Comparison of ENCODE assay signal across 23 cellular contexts in the genomic region with DNA sequence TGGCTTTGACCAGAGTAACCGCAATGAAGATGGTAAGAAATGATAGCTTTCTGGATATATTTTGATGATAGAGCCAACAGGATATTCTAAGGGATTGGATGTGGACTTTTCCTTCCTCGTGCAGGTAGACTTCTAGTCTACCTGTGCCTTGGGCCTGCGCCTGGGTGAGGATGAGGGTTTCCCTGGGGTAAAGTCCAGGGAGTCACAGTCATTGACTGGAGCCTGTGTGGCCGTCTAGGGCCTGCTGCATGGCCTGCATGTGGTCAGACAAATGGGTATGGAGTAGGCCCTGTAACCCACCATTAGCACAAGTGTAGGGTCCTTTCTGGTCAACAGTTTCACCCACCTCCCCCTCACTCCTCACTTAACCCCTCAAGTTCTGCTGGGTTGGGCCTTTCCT.
"Had no signal": no experiment of that assay in that cellular context is flagged by ENCODE, and none has a peak within 500 bp of the region (broad histone marks: within the 10 kb centered on the region; RNA-seq: fewer than 3 reads in every experiment).

No MANE protein-coding gene starts in this region.

- H3K4me1 Mint-ChIP-seq: memory B cell; nephron; neural progenitor cell; stimulated activated naive CD8-positive, alpha-beta T cell treated with anti-CD3 and anti-CD28 coated beads, Interleukin-15, amount 100 ng/mL, for 72 hours had no signal

- DNase-seq: effector CD8-positive, alpha-beta T cell; gastrocnemius medialis; head of caudate nucleus; naive thymus-derived CD4-positive, alpha-beta T cell; psoas muscle; right cardiac atrium; stimulated activated CD4-positive, alpha-beta T cell treated with anti-CD3 and anti-CD28 coated beads, Interleukin-15, amount 100 ng/mL, for 24 hours; stimulated activated CD4-positive, alpha-beta T cell treated with anti-CD3 and anti-CD28 coated beads, Interleukin-2, amount 100 ng/mL, for 48 hours; stimulated activated naive CD4-positive, alpha-beta T cell; stimulated activated naive CD8-positive, alpha-beta T cell treated with anti-CD3 and anti-CD28 coated beads, Interleukin-15, amount 100 ng/mL, for 72 hours; transverse colon; upper lobe of right lung; uterus had no signal

- H3K27me3 Mint-ChIP-seq: dendritic cell treated with granulocyte-macrophage colony-stimulating factor and Interleukin-4, amounts not matched to agents 40 ng/mL and 50 ng/mL, for 4 days; memory B cell; stimulated activated naive CD8-positive, alpha-beta T cell treated with anti-CD3 and anti-CD28 coated beads, Interleukin-15, amount 100 ng/mL, for 72 hours had no signal

- H3K4me1 ChIP-seq: neural progenitor cell, suprapubic skin, uterus had no signal

- H3K4me3 Mint-ChIP-seq: dendritic cell treated with granulocyte-macrophage colony-stimulating factor and Interleukin-4, amounts not matched to agents 40 ng/mL and 50 ng/mL, for 4 days; memory B cell; mesothelial cell of epicardium; naive thymus-derived CD4-positive, alpha-beta T cell; nephron; neural progenitor cell; stimulated activated naive CD8-positive, alpha-beta T cell treated with anti-CD3 and anti-CD28 coated beads, Interleukin-15, amount 100 ng/mL, for 72 hours had no signal

- H3K36me3 Mint-ChIP-seq: memory B cell; mesothelial cell of epicardium; naive thymus-derived CD4-positive, alpha-beta T cell; neural progenitor cell had no signal

- H3K9me3 ChIP-seq: gastrocnemius medialis, psoas muscle, suprapubic skin, transverse colon, upper lobe of right lung, uterus had no signal

- H3K27ac Mint-ChIP-seq: dendritic cell treated with granulocyte-macrophage colony-stimulating factor and Interleukin-4, amounts not matched to agents 40 ng/mL and 50 ng/mL, for 4 days; memory B cell; mesothelial cell of epicardium; neural progenitor cell had no signal

- ATAC-seq: gastrocnemius medialis; left lobe of liver; naive thymus-derived CD4-positive, alpha-beta T cell; psoas muscle; right cardiac atrium; stimulated activated naive CD8-positive, alpha-beta T cell treated with anti-CD3 and anti-CD28 coated beads, Interleukin-15, amount 100 ng/mL, for 72 hours; upper lobe of right lung had no signal

- H3K9me3 Mint-ChIP-seq: dendritic cell treated with granulocyte-macrophage colony-stimulating factor and Interleukin-4, amounts not matched to agents 40 ng/mL and 50 ng/mL, for 4 days; memory B cell; naive thymus-derived CD4-positive, alpha-beta T cell; nephron; stimulated activated naive CD8-positive, alpha-beta T cell treated with anti-CD3 and anti-CD28 coated beads, Interleukin-15, amount 100 ng/mL, for 72 hours had no signal

- H3K36me3 ChIP-seq: gastrocnemius medialis, neural progenitor cell, suprapubic skin, transverse colon, upper lobe of right lung, uterus had no signal

- H3K27me3 ChIP-seq: gastrocnemius medialis, neural progenitor cell, suprapubic skin, transverse colon, upper lobe of right lung, uterus had no signal

- H3K4me3 ChIP-seq: gastrocnemius medialis, lung, neural progenitor cell, psoas muscle, skin epidermis, suprapubic skin, transverse colon, upper lobe of right lung, uterus had no signal

- H3K27ac ChIP-seq: gastrocnemius medialis, neural progenitor cell, parathyroid adenoma, psoas muscle, skin epidermis, suprapubic skin, upper lobe of right lung, uterus had no signal
